Comparison of ENCODE assay signal across 14 cellular contexts in the genomic region with DNA sequence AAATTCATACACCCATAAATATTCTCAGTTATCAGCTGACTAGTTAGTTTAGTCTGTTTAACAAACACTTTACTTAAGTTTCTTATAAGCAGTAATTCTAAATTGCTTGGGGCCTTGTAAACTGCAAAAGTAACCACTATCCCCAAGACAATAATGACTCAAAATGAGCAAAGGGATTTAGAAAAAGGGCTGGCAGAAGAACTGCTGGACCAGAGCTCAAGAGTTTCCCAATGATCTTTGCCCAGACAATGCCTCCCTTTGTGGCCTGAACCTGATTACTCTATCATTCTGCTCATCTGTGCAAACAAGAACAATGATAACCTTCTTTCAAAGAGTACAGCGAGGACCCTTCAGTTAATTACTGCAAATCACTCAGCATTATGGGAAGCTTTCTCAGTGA.
DNase-seq lines count a peak whose midpoint lies in the region; ATAC-seq, FAIRE-seq and TF ChIP-seq lines count a peak whose summit lies in the region.
"Had no signal": no experiment of that assay in that cellular context is flagged by ENCODE, and none has a peak within 500 bp of the region (broad histone marks: within the 10 kb centered on the region; RNA-seq: fewer than 3 reads in every experiment).

No MANE protein-coding gene starts in this region.

- no peaks in the 10 kb centered on the region for H3K9me3 ChIP-seq in HEK293 (ENCODE audit: control insufficient read depth, insufficient read depth, low read depth, low read length)
- H3K9me3 ChIP-seq in neural progenitor cell (ENCODE audit: low read depth) = no peaks in the 10 kb centered on the region
- H3K9me3 ChIP-seq: Caco-2 had no signal

- H3K4me3 Mint-ChIP-seq in neural progenitor cell = no peak overlapping the region
- no peak overlapping the region for H3K4me3 Mint-ChIP-seq in activated naive CD4-positive, alpha-beta T cell treated with anti-CD3 and anti-CD28 coated beads for 36 hours

- no peak for FAIRE-seq in D721Med (lab: Jason Lieb, UNC)

- peaks cover 41% of the 10 kb centered on the region for H4K20me1 ChIP-seq in neural progenitor cell (ENCODE audit: low read depth)

- H3F3A ChIP-seq in neural progenitor cell (ENCODE audit: low read depth) = peaks cover 19% of the 10 kb centered on the region

- intact Hi-C loops in activated naive CD4-positive, alpha-beta T cell treated with anti-CD3 and anti-CD28 coated beads for 36 hours (cut with micrococcal nuclease) = no loop called here

- no peak overlapping the region for H3K4me3 ChIP-seq in HEK293 (ENCODE audit: low read depth, low read length)
- H3K4me3 ChIP-seq in neural progenitor cell = no peak overlapping the region

- no peak overlapping the region for H2AFZ ChIP-seq in neural progenitor cell (replicated peaks)

- CTCF ChIA-PET in HEK293 (lab: Yijun Ruan, JAX) = interaction anchor here (0.6 to 0.8 kb wide), 2 partner anchors 9 to 360 kb away, joined by 3 read pairs; no protein-coding TSS in a partner anchor
- CTCF ChIA-PET in activated naive CD4-positive, alpha-beta T cell treated with anti-CD3 and anti-CD28 coated beads for 36 hours (lab: Charles Lee) = interaction anchor here (1.4 kb wide), 1 partner anchor 9 kb away, joined by 6 read pairs; no protein-coding TSS in a partner anchor

- TF ChIP-seq CTCF in HEK293 (tag by site-specific recombination; IDR thresholded peaks at IDR 0.05) (no peak), neural progenitor cell (IDR thresholded peaks at IDR 0.05) (no peak), D721Med (IDR thresholded peaks at IDR 0.05; ENCODE audit: insufficient read depth, missing control alignments) (no peak)

- peaks cover 39% of the 10 kb centered on the region for H3K36me3 Mint-ChIP-seq in neural progenitor cell
- peaks cover 26% of the 10 kb centered on the region for H3K36me3 Mint-ChIP-seq in activated naive CD4-positive, alpha-beta T cell treated with anti-CD3 and anti-CD28 coated beads for 36 hours (ENCODE audit: low read depth)

- ATAC-seq in HG03097 (IDR thresholded peaks at IDR 0.05; ENCODE audit: low FRiP score, unreplicated experiment) = no peak

- H3K9me3 Mint-ChIP-seq in neural progenitor cell = no peaks in the 10 kb centered on the region
- H3K9me3 Mint-ChIP-seq in activated naive CD4-positive, alpha-beta T cell treated with anti-CD3 and anti-CD28 coated beads for 36 hours = no peaks in the 10 kb centered on the region

- H3K4me2 ChIP-seq in neural progenitor cell = peak overlapping the region; percentile 4
- H3K4me2 ChIP-seq: KMS-11 had no signal

- H3K27me3 Mint-ChIP-seq in neural progenitor cell (ENCODE audit: insufficient read depth, low read depth) = no peaks in the 10 kb centered on the region
- H3K27me3 Mint-ChIP-seq in activated naive CD4-positive, alpha-beta T cell treated with anti-CD3 and anti-CD28 coated beads for 36 hours (ENCODE audit: low read depth) = no peaks in the 10 kb centered on the region

- peaks cover 5% of the 10 kb centered on the region for H3K27me3 ChIP-seq in neural progenitor cell

- no peak overlapping the region for H3K9ac ChIP-seq in neural progenitor cell
- H3K9ac ChIP-seq: KMS-11 had no signal

- H3K4me1 Mint-ChIP-seq in neural progenitor cell = peaks cover 29% of the 10 kb centered on the region
- H3K4me1 Mint-ChIP-seq in activated naive CD4-positive, alpha-beta T cell treated with anti-CD3 and anti-CD28 coated beads for 36 hours (ENCODE audit: low read depth) = peaks cover 8% of the 10 kb centered on the region

- H3K4me1 ChIP-seq in HEK293 (ENCODE audit: control insufficient read depth, insufficient read depth, low read length) (peaks cover 29% of the 10 kb centered on the region), neural progenitor cell (peaks cover 28% of the 10 kb centered on the region)
- H3K4me1 ChIP-seq: Caco-2 had no signal

- POLR2A ChIA-PET in HEK293 (lab: Yijun Ruan, JAX) = no interaction called here

- H3K36me3 ChIP-seq in HEK293 (ENCODE audit: control insufficient read depth in 2 of 2, insufficient read depth in 1 of 2, low read length in 2 of 2) = peaks cover 0 to 28% of the 10 kb centered on the region in 2 experiments; a peak in 2 of 3 replicates
- no peaks in the 10 kb centered on the region for H3K36me3 ChIP-seq in neural progenitor cell

- DNase-seq in NCI-H748 (lab: John Stamatoyannopoulos, UW; ENCODE audit: unreplicated experiment) (peak; percentile 93), fibroblast of gingiva (ENCODE audit: low read depth) (peak; percentile 70), neural progenitor cell (ENCODE audit: low spot score) (peak; percentile 58), D721Med (ENCODE audit: insufficient read length, low spot score) (no peak), NCI-H2171 (lab: John Stamatoyannopoulos, UW) (no peak)
- DNase-seq in activated naive CD4-positive, alpha-beta T cell treated with anti-CD3 and anti-CD28 coated beads for 36 hours = no peak
- DNase-seq: activated effector memory CD4-positive, alpha-beta T cell treated with Interleukin-2 at 50 U/mL for 16 hours; Caco-2; dermis blood vessel endothelial cell; OCI-M1; trophoblast cell had no signal

- H3K27ac ChIP-seq in HEK293 (ENCODE audit: extremely low read depth, low read depth, low read length) (no peak overlapping the region; the same call in 1 of the 2 replicates), neural progenitor cell (no peak overlapping the region)
- H3K27ac ChIP-seq: KMS-11 had no signal

- no peak overlapping the region for H3K27ac Mint-ChIP-seq in neural progenitor cell
- no peak overlapping the region for H3K27ac Mint-ChIP-seq in activated naive CD4-positive, alpha-beta T cell treated with anti-CD3 and anti-CD28 coated beads for 36 hours

- H3K79me2 ChIP-seq in neural progenitor cell (ENCODE audit: low read depth) = no peaks in the 10 kb centered on the region

TF ChIP-seq in HEK293, 187 proteins besides CTCF, POLR2A, EP300 and RAD21 (continues in another document):
- no peak for TF ChIP-seq ZNF23 (tag by site-specific recombination; IDR thresholded peaks at IDR 0.05; ENCODE audit: borderline replicate concordance)
- no peak for TF ChIP-seq ZNF654 (tag by site-specific recombination; IDR thresholded peaks at IDR 0.05; ENCODE audit: low read depth)
- no peak for TF ChIP-seq ZNF843 (tag by site-specific recombination; IDR thresholded peaks at IDR 0.05)
- TF ChIP-seq, protein P1, sequence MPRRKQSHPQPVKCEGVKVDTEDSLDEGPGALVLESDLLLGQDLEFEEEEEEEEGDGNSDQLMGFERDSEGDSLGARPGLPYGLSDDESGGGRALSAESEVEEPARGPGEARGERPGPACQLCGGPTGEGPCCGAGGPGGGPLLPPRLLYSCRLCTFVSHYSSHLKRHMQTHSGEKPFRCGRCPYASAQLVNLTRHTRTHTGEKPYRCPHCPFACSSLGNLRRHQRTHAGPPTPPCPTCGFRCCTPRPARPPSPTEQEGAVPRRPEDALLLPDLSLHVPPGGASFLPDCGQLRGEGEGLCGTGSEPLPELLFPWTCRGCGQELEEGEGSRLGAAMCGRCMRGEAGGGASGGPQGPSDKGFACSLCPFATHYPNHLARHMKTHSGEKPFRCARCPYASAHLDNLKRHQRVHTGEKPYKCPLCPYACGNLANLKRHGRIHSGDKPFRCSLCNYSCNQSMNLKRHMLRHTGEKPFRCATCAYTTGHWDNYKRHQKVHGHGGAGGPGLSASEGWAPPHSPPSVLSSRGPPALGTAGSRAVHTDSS (tag by site-specific recombination; IDR thresholded peaks at IDR 0.05) = no peak
- peak; percentile 84 for TF ChIP-seq FEZF1 (tag by site-specific recombination; IDR thresholded peaks at IDR 0.05)
- no peak for TF ChIP-seq ZNF174 (tag by site-specific recombination; IDR thresholded peaks at IDR 0.05)
- TF ChIP-seq ZNF561 (tag by site-specific recombination; IDR thresholded peaks at IDR 0.05; ENCODE audit: borderline replicate concordance) = 0 out of 2 replicates have a peak, but pooled peaks have one; percentile 22
- TF ChIP-seq, protein P2, sequence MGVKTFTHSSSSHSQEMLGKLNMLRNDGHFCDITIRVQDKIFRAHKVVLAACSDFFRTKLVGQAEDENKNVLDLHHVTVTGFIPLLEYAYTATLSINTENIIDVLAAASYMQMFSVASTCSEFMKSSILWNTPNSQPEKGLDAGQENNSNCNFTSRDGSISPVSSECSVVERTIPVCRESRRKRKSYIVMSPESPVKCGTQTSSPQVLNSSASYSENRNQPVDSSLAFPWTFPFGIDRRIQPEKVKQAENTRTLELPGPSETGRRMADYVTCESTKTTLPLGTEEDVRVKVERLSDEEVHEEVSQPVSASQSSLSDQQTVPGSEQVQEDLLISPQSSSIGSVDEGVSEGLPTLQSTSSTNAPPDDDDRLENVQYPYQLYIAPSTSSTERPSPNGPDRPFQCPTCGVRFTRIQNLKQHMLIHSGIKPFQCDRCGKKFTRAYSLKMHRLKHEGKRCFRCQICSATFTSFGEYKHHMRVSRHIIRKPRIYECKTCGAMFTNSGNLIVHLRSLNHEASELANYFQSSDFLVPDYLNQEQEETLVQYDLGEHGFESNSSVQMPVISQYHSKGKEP (tag by site-specific recombination; IDR thresholded peaks at IDR 0.05) = 0 out of 2 replicates have a peak, but pooled peaks have one; percentile 38
- TF ChIP-seq ZNF121 (tag by site-specific recombination; IDR thresholded peaks at IDR 0.05) = no peak
- TF ChIP-seq ZNF138 (tag by site-specific recombination; IDR thresholded peaks at IDR 0.05; ENCODE audit: borderline replicate concordance) = no peak
- 0 out of 2 replicates have a peak, but pooled peaks have one; percentile 25 for TF ChIP-seq GLIS1 (tag by site-specific recombination; IDR thresholded peaks at IDR 0.05)
- TF ChIP-seq WT1 (tag by site-specific recombination; IDR thresholded peaks at IDR 0.05) = peak; percentile 53; the same call in 1 of the 2 replicates
- TF ChIP-seq, protein P3, sequence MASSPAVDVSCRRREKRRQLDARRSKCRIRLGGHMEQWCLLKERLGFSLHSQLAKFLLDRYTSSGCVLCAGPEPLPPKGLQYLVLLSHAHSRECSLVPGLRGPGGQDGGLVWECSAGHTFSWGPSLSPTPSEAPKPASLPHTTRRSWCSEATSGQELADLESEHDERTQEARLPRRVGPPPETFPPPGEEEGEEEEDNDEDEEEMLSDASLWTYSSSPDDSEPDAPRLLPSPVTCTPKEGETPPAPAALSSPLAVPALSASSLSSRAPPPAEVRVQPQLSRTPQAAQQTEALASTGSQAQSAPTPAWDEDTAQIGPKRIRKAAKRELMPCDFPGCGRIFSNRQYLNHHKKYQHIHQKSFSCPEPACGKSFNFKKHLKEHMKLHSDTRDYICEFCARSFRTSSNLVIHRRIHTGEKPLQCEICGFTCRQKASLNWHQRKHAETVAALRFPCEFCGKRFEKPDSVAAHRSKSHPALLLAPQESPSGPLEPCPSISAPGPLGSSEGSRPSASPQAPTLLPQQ (tag by site-specific recombination; IDR thresholded peaks at IDR 0.05) = no peak

Comparison
In these comparisons a context has a peak if more than half of its experiments do, and no peak if none do; other contexts are left out.
1. DNase-seq: peak in NCI-H748 (single experiment), fibroblast of gingiva (single experiment) and neural progenitor cell (single experiment); none in D721Med (single experiment), activated naive CD4-positive, alpha-beta T cell treated with anti-CD3 and anti-CD28 coated beads for 36 hours (single experiment) and NCI-H2171 (single experiment).